In genomic region chr17:18191071-18191667, GRCh38 we compare ENCODE assay signal across 1 cellular context.
TF ChIP-seq lines count a peak whose summit lies in the region.

No MANE protein-coding gene starts in this region.

TF ChIP-seq in SK-N-SH, 30 proteins besides CTCF, POLR2A, EP300 and RAD21 (continued from another document):
- TF ChIP-seq TCF12 (IDR thresholded peaks at IDR 0.05) (no peak), NRF1 (IDR thresholded peaks at IDR 0.05; ENCODE audit: low read depth, low read length) (no peak), NFIC (IDR thresholded peaks at IDR 0.05; ENCODE audit: borderline replicate concordance) (no peak), CHD2 (IDR thresholded peaks at IDR 0.05; ENCODE audit: low read length, partially characterized antibody) (no peak)
TF ChIP-seq in SK-N-SH: peak in this region for 0.
